In the genomic region with DNA sequence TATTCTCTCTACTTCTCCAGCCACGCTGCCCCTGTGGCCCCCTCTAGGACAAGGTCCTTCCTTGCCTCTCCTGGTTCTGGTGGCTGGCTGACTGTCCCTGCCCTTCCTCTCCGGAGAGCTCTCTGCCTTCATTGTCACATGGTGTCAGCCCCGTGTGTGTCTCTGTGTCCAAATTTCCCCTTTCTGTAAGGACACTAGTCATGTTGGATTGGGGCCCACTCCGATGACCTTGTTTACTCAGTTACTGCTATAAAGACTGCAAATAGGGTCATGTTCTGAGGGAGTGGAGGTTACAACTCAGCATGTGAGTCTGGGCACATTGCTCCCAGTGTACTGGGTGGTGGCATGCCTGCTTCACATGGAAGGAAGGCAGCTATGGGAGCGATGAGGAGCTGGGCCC, we compare ENCODE assay signal across 21 cellular contexts.
DNase-seq lines count a peak whose midpoint lies in the region; ATAC-seq, FAIRE-seq and TF ChIP-seq lines count a peak whose summit lies in the region.
"Had no signal": no experiment of that assay in that cellular context is flagged by ENCODE, and none has a peak within 500 bp of the region (broad histone marks: within the 10 kb centered on the region; RNA-seq: fewer than 3 reads in every experiment).

No MANE protein-coding gene starts in this region.

- no peak for TF ChIP-seq CTCF in HepG2 (CRISPR knock-in tag; IDR thresholded peaks at IDR 0.05)

- ATAC-seq in HepG2 (peak; percentile 63), GM21576 (IDR thresholded peaks at IDR 0.05; ENCODE audit: unreplicated experiment) (no peak)
- ATAC-seq: A549, K562 had no signal

- no peaks in the 10 kb centered on the region for H4K20me1 ChIP-seq in HepG2 (ENCODE audit: insufficient read depth, low read length)

- H2AFZ ChIP-seq in HepG2 (ENCODE audit: low read length), result no peak overlapping the region
- H2AFZ ChIP-seq: GM23248 had no signal

- peak; percentile 43 for DNase-seq in HuH-7 (ENCODE audit: low spot score)
- peak; percentile 9 for DNase-seq in HepG2 (ENCODE audit: low spot score)
- DNase-seq in posterior vena cava (ENCODE audit: low spot score), result peak; percentile 51
- no peak for DNase-seq in NCI-H748 treated with DMSO at 0.1 percent for 48 hours (lab: John Stamatoyannopoulos, UW)
- no peak for DNase-seq in NCI-H1930 (lab: John Stamatoyannopoulos, UW)
- DNase-seq: GM23248, H9, HFFc6, MM.1S, NCI-H1092, NCI-H1436, NCI-H2081, NCI-H2171 treated with DMSO at 0.1 percent for 48 hours, NCI-H524 treated with DMSO at 0.1 percent for 48 hours, OCI-M1 had no signal

- H3K4me2 ChIP-seq in HepG2 (ENCODE audit: low read depth, low read length), result peak overlapping the region; percentile 40
- H3K4me2 ChIP-seq: A549 had no signal

- no peak overlapping the region; a peak in 1 of 6 replicates for H3K4me3 ChIP-seq in HepG2 (replicated peaks in 1 of 3; ENCODE audit: insufficient read depth in 1 of 3, low read depth in 2 of 3, low read length in 3 of 3)
- H3K4me3 ChIP-seq: A549, GM23248, K562 had no signal

- no TSS peak for BruUV-seq in HepG2 (replicated peaks; lab: Mats Ljungman, UMichigan)

- POLR2A ChIA-PET in HepG2 (lab: Yijun Ruan, JAX), result no interaction called here

- TF ChIP-seq EP300 in HepG2 (IDR thresholded peaks at IDR 0.05; ENCODE audit: low read depth in 2 of 2, low read length in 2 of 2) (no peak; a peak in 1 of 4 replicates), HepG2 (CRISPR knock-in tag; IDR thresholded peaks at IDR 0.05; ENCODE audit: borderline replicate concordance) (no peak)

- WGBS in HepG2 (ENCODE audit: low lambda C conversion rate), result 6% methylated on average over 3 of the region's 5 CpGs

- no peaks in the 10 kb centered on the region for H3K9me3 ChIP-seq in HepG2 (ENCODE audit: low read length)
- H3K9me3 ChIP-seq: A549 had no signal

- in situ Hi-C loops in HepG2 (cut with HindIII; ENCODE audit: extremely low pct_ligation_motif_present, low pct_unique_long_range_greater_than_20kb), result no loop called here

- H3K4me1 ChIP-seq in HepG2 (ENCODE audit: insufficient read depth, low read length), result peaks cover 35% of the 10 kb centered on the region
- H3K4me1 ChIP-seq: A549 had no signal

- intact Hi-C loops in HepG2 (cut with micrococcal nuclease; ENCODE audit: unreplicated experiment) (no loop called here), posterior vena cava (cut with DNase I) (no loop called here)

- H3K79me2 ChIP-seq in HepG2 (ENCODE audit: insufficient read depth, low read length), result no peaks in the 10 kb centered on the region

- no peaks in the 10 kb centered on the region for H3K36me3 ChIP-seq in HepG2 (replicated peaks in 1 of 2; ENCODE audit: control insufficient read depth in 1 of 2, insufficient read depth in 2 of 2, low read length in 2 of 2)

- CTCF ChIA-PET in HepG2 (lab: Yijun Ruan, JAX; ENCODE audit: low intra/inter-chr PET ratio, low total read pairs), result no interaction called here

- peak overlapping the region; percentile 13 for H3K27ac ChIP-seq in cingulate gyrus (ENCODE audit: low read depth, low read length)
- peak overlapping the region; percentile 44 for H3K27ac ChIP-seq in HepG2 (ENCODE audit: extremely low read length, insufficient read depth, low read length)
- H3K27ac ChIP-seq: A549, GM23248 had no signal

- H3K27me3 ChIP-seq in HepG2 (ENCODE audit: control insufficient read depth in 1 of 2, insufficient read depth in 2 of 2, low read length in 2 of 2), result no peaks in the 10 kb centered on the region; a peak in 1 of 5 replicates

- no peak for TF ChIP-seq POLR2A in HepG2 (IDR thresholded peaks at IDR 0.05; ENCODE audit: insufficient read depth in 1 of 2, low read depth in 2 of 2, low read length in 2 of 2)

- H3K9ac ChIP-seq in HepG2 (ENCODE audit: insufficient read depth, low read depth, low read length), result peak overlapping the region; percentile 23; the same call in 1 of the 2 replicates
- H3K9ac ChIP-seq: GM23248 had no signal

- no peak for FAIRE-seq in HepG2 (lab: Jason Lieb, UNC)
- FAIRE-seq: A549, D721Med, K562, RCC 7860 had no signal

- TF ChIP-seq RAD21 in HepG2 (CRISPR knock-in tag; IDR thresholded peaks at IDR 0.05), result no peak

TF ChIP-seq in HepG2, 621 proteins besides CTCF, POLR2A, EP300 and RAD21 (continues in another document):
- TF ChIP-seq MXI1 (IDR thresholded peaks at IDR 0.05; ENCODE audit: borderline replicate concordance, low read depth, low read length) (peak; percentile 45; the same call in 1 of the 3 replicates), CREB1 (IDR thresholded peaks at IDR 0.05) (no peak), CREB1 (CRISPR knock-in tag; IDR thresholded peaks at IDR 0.05) (peak; percentile 41; the same call in 1 of the 2 replicates), ASH2L (IDR thresholded peaks at IDR 0.05; ENCODE audit: insufficient read length, low read depth, low read length) (peak; percentile 30), SKI (IDR thresholded peaks at IDR 0.05; ENCODE audit: partially characterized antibody) (peak; percentile 26), ZFX (CRISPR knock-in tag; IDR thresholded peaks at IDR 0.05; ENCODE audit: low read depth) (0 out of 2 replicates have a peak, but pooled peaks have one; percentile 15), SAP130 (CRISPR knock-in tag; IDR thresholded peaks at IDR 0.05; ENCODE audit: low read depth) (peak; percentile 37; the same call in 1 of the 2 replicates), SRSF4 (IDR thresholded peaks at IDR 0.05; ENCODE audit: low read depth, low read length, poor library complexity, severe bottlenecking) (no peak)
- TF ChIP-seq, protein P1, sequence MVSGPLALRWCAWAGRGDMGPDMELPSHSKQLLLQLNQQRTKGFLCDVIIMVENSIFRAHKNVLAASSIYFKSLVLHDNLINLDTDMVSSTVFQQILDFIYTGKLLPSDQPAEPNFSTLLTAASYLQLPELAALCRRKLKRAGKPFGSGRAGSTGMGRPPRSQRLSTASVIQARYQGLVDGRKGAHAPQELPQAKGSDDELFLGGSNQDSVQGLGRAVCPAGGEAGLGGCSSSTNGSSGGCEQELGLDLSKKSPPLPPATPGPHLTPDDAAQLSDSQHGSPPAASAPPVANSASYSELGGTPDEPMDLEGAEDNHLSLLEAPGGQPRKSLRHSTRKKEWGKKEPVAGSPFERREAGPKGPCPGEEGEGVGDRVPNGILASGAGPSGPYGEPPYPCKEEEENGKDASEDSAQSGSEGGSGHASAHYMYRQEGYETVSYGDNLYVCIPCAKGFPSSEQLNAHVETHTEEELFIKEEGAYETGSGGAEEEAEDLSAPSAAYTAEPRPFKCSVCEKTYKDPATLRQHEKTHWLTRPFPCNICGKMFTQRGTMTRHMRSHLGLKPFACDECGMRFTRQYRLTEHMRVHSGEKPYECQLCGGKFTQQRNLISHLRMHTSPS (CRISPR knock-in tag; IDR thresholded peaks at IDR 0.05; ENCODE audit: low read depth), result peak; percentile 24; the same call in 1 of the 2 replicates
- TF ChIP-seq, protein P2, sequence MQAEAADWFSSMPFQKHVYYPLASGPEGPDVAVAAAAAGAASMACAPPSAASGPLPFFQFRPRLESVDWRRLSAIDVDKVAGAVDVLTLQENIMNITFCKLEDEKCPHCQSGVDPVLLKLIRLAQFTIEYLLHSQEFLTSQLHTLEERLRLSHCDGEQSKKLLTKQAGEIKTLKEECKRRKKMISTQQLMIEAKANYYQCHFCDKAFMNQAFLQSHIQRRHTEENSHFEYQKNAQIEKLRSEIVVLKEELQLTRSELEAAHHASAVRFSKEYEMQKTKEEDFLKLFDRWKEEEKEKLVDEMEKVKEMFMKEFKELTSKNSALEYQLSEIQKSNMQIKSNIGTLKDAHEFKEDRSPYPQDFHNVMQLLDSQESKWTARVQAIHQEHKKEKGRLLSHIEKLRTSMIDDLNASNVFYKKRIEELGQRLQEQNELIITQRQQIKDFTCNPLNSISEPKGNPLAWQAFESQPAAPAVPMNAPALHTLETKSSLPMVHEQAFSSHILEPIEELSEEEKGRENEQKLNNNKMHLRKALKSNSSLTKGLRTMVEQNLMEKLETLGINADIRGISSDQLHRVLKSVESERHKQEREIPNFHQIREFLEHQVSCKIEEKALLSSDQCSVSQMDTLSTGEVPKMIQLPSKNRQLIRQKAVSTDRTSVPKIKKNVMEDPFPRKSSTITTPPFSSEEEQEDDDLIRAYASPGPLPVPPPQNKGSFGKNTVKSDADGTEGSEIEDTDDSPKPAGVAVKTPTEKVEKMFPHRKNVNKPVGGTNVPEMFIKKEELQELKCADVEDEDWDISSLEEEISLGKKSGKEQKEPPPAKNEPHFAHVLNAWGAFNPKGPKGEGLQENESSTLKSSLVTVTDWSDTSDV (CRISPR knock-in tag; IDR thresholded peaks at IDR 0.05), result no peak
- TF ChIP-seq, protein P3, sequence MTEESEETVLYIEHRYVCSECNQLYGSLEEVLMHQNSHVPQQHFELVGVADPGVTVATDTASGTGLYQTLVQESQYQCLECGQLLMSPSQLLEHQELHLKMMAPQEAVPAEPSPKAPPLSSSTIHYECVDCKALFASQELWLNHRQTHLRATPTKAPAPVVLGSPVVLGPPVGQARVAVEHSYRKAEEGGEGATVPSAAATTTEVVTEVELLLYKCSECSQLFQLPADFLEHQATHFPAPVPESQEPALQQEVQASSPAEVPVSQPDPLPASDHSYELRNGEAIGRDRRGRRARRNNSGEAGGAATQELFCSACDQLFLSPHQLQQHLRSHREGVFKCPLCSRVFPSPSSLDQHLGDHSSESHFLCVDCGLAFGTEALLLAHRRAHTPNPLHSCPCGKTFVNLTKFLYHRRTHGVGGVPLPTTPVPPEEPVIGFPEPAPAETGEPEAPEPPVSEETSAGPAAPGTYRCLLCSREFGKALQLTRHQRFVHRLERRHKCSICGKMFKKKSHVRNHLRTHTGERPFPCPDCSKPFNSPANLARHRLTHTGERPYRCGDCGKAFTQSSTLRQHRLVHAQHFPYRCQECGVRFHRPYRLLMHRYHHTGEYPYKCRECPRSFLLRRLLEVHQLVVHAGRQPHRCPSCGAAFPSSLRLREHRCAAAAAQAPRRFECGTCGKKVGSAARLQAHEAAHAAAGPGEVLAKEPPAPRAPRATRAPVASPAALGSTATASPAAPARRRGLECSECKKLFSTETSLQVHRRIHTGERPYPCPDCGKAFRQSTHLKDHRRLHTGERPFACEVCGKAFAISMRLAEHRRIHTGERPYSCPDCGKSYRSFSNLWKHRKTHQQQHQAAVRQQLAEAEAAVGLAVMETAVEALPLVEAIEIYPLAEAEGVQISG (CRISPR knock-in tag; IDR thresholded peaks at IDR 0.05), result 0 out of 2 replicates have a peak, but pooled peaks have one; percentile 30
- TF ChIP-seq, protein P4, sequence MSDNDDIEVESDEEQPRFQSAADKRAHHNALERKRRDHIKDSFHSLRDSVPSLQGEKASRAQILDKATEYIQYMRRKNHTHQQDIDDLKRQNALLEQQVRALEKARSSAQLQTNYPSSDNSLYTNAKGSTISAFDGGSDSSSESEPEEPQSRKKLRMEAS (IDR thresholded peaks at IDR 0.05), result peak; percentile 43; the same call in 1 of the 2 replicates
- TF ChIP-seq, protein P5, sequence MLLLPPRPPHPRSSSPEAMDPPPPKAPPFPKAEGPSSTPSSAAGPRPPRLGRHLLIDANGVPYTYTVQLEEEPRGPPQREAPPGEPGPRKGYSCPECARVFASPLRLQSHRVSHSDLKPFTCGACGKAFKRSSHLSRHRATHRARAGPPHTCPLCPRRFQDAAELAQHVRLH (CRISPR knock-in tag; IDR thresholded peaks at IDR 0.05; ENCODE audit: borderline replicate concordance, low read depth), result no peak

Comparison
In these comparisons a context has a peak if more than half of its experiments do, and no peak if none do; other contexts are left out.
1. DNase-seq: peak in HuH-7 (single experiment), HepG2 (single experiment) and posterior vena cava (single experiment); none in NCI-H748 treated with DMSO at 0.1 percent for 48 hours (single experiment) and NCI-H1930 (0 of 2).